8 cellular contexts compared by ENCODE assay signal in genomic region chr7:45890902-45891461, GRCh38. TPM values are rescaled to one million over a fixed set of nuclear protein-coding genes. Genes with fewer than 3 reads are reported as not detected.
A peak's percentile ranks its signal among the peaks of the same experiment; 100 is the strongest.
DNase-seq lines count a peak whose midpoint lies in the region; ATAC-seq and TF ChIP-seq lines count a peak whose summit lies in the region.

No MANE protein-coding gene starts in this region.

- H3K27ac ChIP-seq in breast epithelium: no peak overlapping the region

- H3K27me3 Mint-ChIP-seq in nephron (ENCODE audit: low read depth): peaks cover 71% of the 10 kb centered on the region

- no peaks in the 10 kb centered on the region for H3K36me3 ChIP-seq in breast epithelium

- no peak overlapping the region for H3K4me3 ChIP-seq in breast epithelium

- H3K9me3 Mint-ChIP-seq in nephron: no peaks in the 10 kb centered on the region

- no peak for ATAC-seq in sciatic nerve
- no peak for ATAC-seq in HG03439 (IDR thresholded peaks at IDR 0.05; ENCODE audit: unreplicated experiment)
- no peak for ATAC-seq in GM21360 (IDR thresholded peaks at IDR 0.05; ENCODE audit: unreplicated experiment)

- intact Hi-C loops in breast epithelium (cut with DNase I; ENCODE audit: low total_unique reads) (no loop called here), sciatic nerve (cut with DNase I) (no loop called here)

- H3K4me3 Mint-ChIP-seq in nephron: peak overlapping the region in 1 of 3 experiments; percentile 26

- peak; percentile 23 for DNase-seq in SKM-1 treated with dmso at 0.1 percent for 144 hours (lab: John Stamatoyannopoulos, UW; ENCODE audit: unreplicated experiment)
- no peak for DNase-seq in SKM-1 (lab: John Stamatoyannopoulos, UW; ENCODE audit: unreplicated experiment)
- DNase-seq in NCI-H2171 (lab: John Stamatoyannopoulos, UW): peak; percentile 8
- no peak for DNase-seq in breast epithelium (ENCODE audit: low spot score in 2 of 2)
- DNase-seq in sciatic nerve (ENCODE audit: low spot score): no peak

- peak; percentile 14 to 48 (median 41) for TF ChIP-seq CTCF in breast epithelium (IDR thresholded peaks at IDR 0.05)
- peak; percentile 68 to 73 (median 69) for TF ChIP-seq CTCF in nephron (IDR thresholded peaks at IDR 0.05; ENCODE audit: unreplicated experiment in 3 of 3)

- H3K27ac Mint-ChIP-seq in nephron: no peak overlapping the region

- no peaks in the 10 kb centered on the region for H3K9me3 ChIP-seq in breast epithelium

- H3K36me3 Mint-ChIP-seq in nephron (ENCODE audit: low read depth): no peaks in the 10 kb centered on the region

- no peaks in the 10 kb centered on the region for H3K4me1 ChIP-seq in breast epithelium

- no peaks in the 10 kb centered on the region for H3K4me1 Mint-ChIP-seq in nephron

- TF ChIP-seq POLR2A in breast epithelium (IDR thresholded peaks at IDR 0.05): no peak

- H3K27me3 ChIP-seq in breast epithelium: peaks cover 0 to 31% of the 10 kb centered on the region in 2 donors

RNA-seq across cellular contexts. Expression of gene IGFBP1, which starts 2.7 kb away (rescaled TPM):
- total RNA-seq in breast epithelium: 1 to 10 TPM in 1 of 3 donors, under 1 TPM in 1, not detected in 1; 0.98 to 1.3 TPM
- total RNA-seq in sciatic nerve: not detected

RNA-seq across cellular contexts. Expression of gene CCDC201, which starts 18.1 kb away (rescaled TPM):
- total RNA-seq in breast epithelium (not detected), sciatic nerve (not detected)

RNA-seq across cellular contexts. Expression of gene IGFBP3, which starts 30.1 kb away (rescaled TPM):
- total RNA-seq in breast epithelium (100 to 1,000 TPM; 159 to 708 (median 163) TPM), sciatic nerve (60.9 TPM)

Comparison
In these comparisons a context has a peak if more than half of its experiments do, and no peak if none do; other contexts are left out.
1. DNase-seq: peak in SKM-1 treated with dmso at 0.1 percent for 144 hours (single experiment) and NCI-H2171 (single experiment); none in SKM-1 (single experiment), breast epithelium (0 of 2) and sciatic nerve (single experiment).